36 cellular contexts compared by ENCODE assay signal in the genomic region with DNA sequence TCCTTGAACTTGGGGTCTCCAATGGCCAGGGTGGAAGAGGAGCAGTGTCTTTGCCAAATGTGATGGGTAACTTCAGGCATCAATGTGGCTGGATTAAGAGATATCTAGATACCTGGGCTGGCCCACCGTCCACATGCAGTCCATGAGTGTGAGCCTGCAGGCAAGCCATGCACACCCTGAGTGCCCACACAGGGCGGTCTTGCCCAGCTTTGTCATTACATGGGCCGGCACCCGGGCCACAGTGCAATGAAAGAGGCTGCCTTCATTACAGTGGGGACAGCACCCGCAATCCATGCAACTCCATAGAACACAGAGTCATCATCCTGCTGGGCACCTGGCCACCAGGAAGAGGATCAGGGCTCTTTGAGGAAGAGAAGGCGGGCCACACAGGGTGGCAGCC.
"Had no signal": no experiment of that assay in that cellular context is flagged by ENCODE, and none has a peak within 500 bp of the region (broad histone marks: within the 10 kb centered on the region; RNA-seq: fewer than 3 reads in every experiment).

No MANE protein-coding gene starts in this region.

- H3K27me3 ChIP-seq: MG63 had no signal

- H3K36me3 ChIP-seq: MG63 had no signal

- H3K9me3 ChIP-seq: MG63 had no signal

- DNase-seq: Karpas-422, Kasumi-1, KG1, MG63, MM.1S, MV-4-11, NCI-H1048, NCI-H1092, NCI-H1092 treated with DMSO at 0.1 percent for 48 hours, NCI-H1105, NCI-H1105 treated with DMSO at 0.1 percent for 48 hours, NCI-H1417, NCI-H1417 treated with DMSO at 0.1 percent for 48 hours, NCI-H1436, NCI-H1436 treated with DMSO at 0.1 percent for 48 hours, NCI-H146, NCI-H1694, NCI-H1694 treated with DMSO at 0.1 percent for 48 hours, NCI-H187, NCI-H187 treated with DMSO at 0.1 percent for 48 hours, NCI-H1930, NCI-H2029, NCI-H2029 treated with DMSO at 0.1 percent for 48 hours, NCI-H2081, NCI-H2081 treated with DMSO at 0.1 percent for 48 hours, NCI-H2107, NCI-H2171, NCI-H2171 treated with DMSO at 0.1 percent for 48 hours, NCI-H2227 treated with DMSO at 0.1 percent for 48 hours, NCI-H226, NCI-H345, NCI-H446, NCI-H446 treated with DMSO at 0.1 percent for 48 hours, NCI-H510A, NCI-H510A treated with DMSO at 0.1 percent for 48 hours had no signal

- H3K27ac ChIP-seq: KMS-11 had no signal

- H3K4me3 ChIP-seq: MG63 had no signal
